ENCODE assay signal across 23 cellular contexts in genomic region chr4:137740192-137740591, GRCh38.
DNase-seq lines count a peak whose midpoint lies in the region; ATAC-seq, FAIRE-seq and TF ChIP-seq lines count a peak whose summit lies in the region.
"Had no signal": no experiment of that assay in that cellular context is flagged by ENCODE, and none has a peak within 500 bp of the region (broad histone marks: within the 10 kb centered on the region; RNA-seq: fewer than 3 reads in every experiment).

No MANE protein-coding gene starts in this region.

- no peaks in the 10 kb centered on the region for H3K4me1 ChIP-seq in astrocyte (ENCODE audit: insufficient read depth, low read length)
- H3K4me1 ChIP-seq in endodermal cell (ENCODE audit: control insufficient read depth, insufficient read depth, low read length) = no peaks in the 10 kb centered on the region
- no peaks in the 10 kb centered on the region for H3K4me1 ChIP-seq in right cardiac atrium (ENCODE audit: control insufficient read depth, insufficient read depth, low read length)

- no peak overlapping the region for H3K4me3 Mint-ChIP-seq in astrocyte (ENCODE audit: unreplicated experiment)
- H3K4me3 Mint-ChIP-seq in endodermal cell = no peak overlapping the region
- H3K4me3 Mint-ChIP-seq: CD8-positive, alpha-beta T cell; IgD-negative memory B cell had no signal

- DNase-seq in SIG-M5 treated with dmso at 0.1 percent for 504 hours (lab: John Stamatoyannopoulos, UW; ENCODE audit: unreplicated experiment) (peak; percentile 3), SIG-M5 (lab: John Stamatoyannopoulos, UW) (no peak), astrocyte (ENCODE audit: low read depth) (no peak), iris pigment epithelial cell (ENCODE audit: low read depth) (peak; percentile 46), endodermal cell (no peak), right cardiac atrium (no peak), GM20000 (ENCODE audit: low spot score) (no peak)
- DNase-seq: 8988T; AML-193; C1 segment of cervical spinal cord; CD8-positive, alpha-beta T cell; DND-41; NCI-H1092; NCI-H1436; NCI-H187 treated with DMSO at 0.1 percent for 48 hours; NCI-H2107; NCI-H446 treated with DMSO at 0.1 percent for 48 hours; NCI-H526 treated with DMSO at 0.1 percent for 48 hours had no signal

- H4K20me1 ChIP-seq in astrocyte (ENCODE audit: insufficient read depth, low read length) = no peaks in the 10 kb centered on the region

- peak; percentile 81 for FAIRE-seq in astrocyte (lab: Jason Lieb, UNC)
- FAIRE-seq: GM12892, H1 had no signal

- H3K36me3 ChIP-seq in astrocyte (ENCODE audit: insufficient read depth, low read length) (no peaks in the 10 kb centered on the region), endodermal cell (ENCODE audit: control insufficient read depth, insufficient read depth, low read length) (no peaks in the 10 kb centered on the region)

- H3K4me3 ChIP-seq in astrocyte (ENCODE audit: insufficient read depth, low read depth, low read length) (no peak overlapping the region), endodermal cell (ENCODE audit: low read length) (no peak overlapping the region), right cardiac atrium (ENCODE audit: low read length) (no peak overlapping the region)

- TF ChIP-seq CTCF in astrocyte (IDR thresholded peaks at IDR 0.05; ENCODE audit: insufficient read depth, low read depth, low read length) (no peak), endodermal cell (conservative IDR thresholded peaks at IDR 0.05) (no peak), GM20000 (IDR thresholded peaks at IDR 0.05; ENCODE audit: extremely low read depth, missing control alignments) (no peak)

- no peaks in the 10 kb centered on the region for H3K27me3 Mint-ChIP-seq in astrocyte (ENCODE audit: low read depth, unreplicated experiment)
- no peaks in the 10 kb centered on the region for H3K27me3 Mint-ChIP-seq in endodermal cell (ENCODE audit: insufficient read depth)
- H3K27me3 Mint-ChIP-seq: IgD-negative memory B cell had no signal

- intact Hi-C loops in right cardiac atrium (cut with DNase I) = no loop called here

- no peak overlapping the region for H3K4me2 ChIP-seq in astrocyte (ENCODE audit: low read length)

- peak overlapping the region; percentile 67 for H3K27ac Mint-ChIP-seq in astrocyte (ENCODE audit: unreplicated experiment)
- H3K27ac Mint-ChIP-seq in endodermal cell = no peak overlapping the region
- H3K27ac Mint-ChIP-seq: CD8-positive, alpha-beta T cell; IgD-negative memory B cell had no signal

- H3K4me1 Mint-ChIP-seq in astrocyte (ENCODE audit: low read depth, unreplicated experiment) = peaks cover 12% of the 10 kb centered on the region
- no peaks in the 10 kb centered on the region for H3K4me1 Mint-ChIP-seq in endodermal cell
- H3K4me1 Mint-ChIP-seq: IgD-negative memory B cell had no signal

- H3K27me3 ChIP-seq in astrocyte (ENCODE audit: insufficient read depth, low read length) (no peaks in the 10 kb centered on the region), endodermal cell (ENCODE audit: control insufficient read depth, insufficient read depth, low read length, poor library complexity, severe bottlenecking) (no peaks in the 10 kb centered on the region), right cardiac atrium (ENCODE audit: control insufficient read depth, insufficient read depth) (no peaks in the 10 kb centered on the region)

- no peaks in the 10 kb centered on the region for H3K9me3 ChIP-seq in astrocyte (ENCODE audit: insufficient read depth, low read depth, low read length)
- no peaks in the 10 kb centered on the region for H3K9me3 ChIP-seq in endodermal cell (ENCODE audit: control insufficient read depth, low read length)
- no peaks in the 10 kb centered on the region for H3K9me3 ChIP-seq in right cardiac atrium (ENCODE audit: control insufficient read depth, low read length)

- H3K9me3 Mint-ChIP-seq in astrocyte (ENCODE audit: unreplicated experiment) = peaks cover 4% of the 10 kb centered on the region
- H3K9me3 Mint-ChIP-seq in endodermal cell = no peaks in the 10 kb centered on the region
- H3K9me3 Mint-ChIP-seq: IgD-negative memory B cell had no signal

- no peak overlapping the region for H3K9ac ChIP-seq in astrocyte (ENCODE audit: low read length)
- no peak overlapping the region for H3K9ac ChIP-seq in endodermal cell (ENCODE audit: extremely low read depth, low read length, poor library complexity, severe bottlenecking)

- H3K79me2 ChIP-seq in astrocyte (ENCODE audit: insufficient read depth, low read length) = no peaks in the 10 kb centered on the region

- H3K36me3 Mint-ChIP-seq in astrocyte (ENCODE audit: low read depth, unreplicated experiment) (no peaks in the 10 kb centered on the region), endodermal cell (ENCODE audit: low read depth) (no peaks in the 10 kb centered on the region)
- H3K36me3 Mint-ChIP-seq: CD8-positive, alpha-beta T cell; IgD-negative memory B cell had no signal

- H3K27ac ChIP-seq in astrocyte (ENCODE audit: low read depth, low read length) (no peak overlapping the region), endodermal cell (ENCODE audit: low read depth, low read length) (no peak overlapping the region), right cardiac atrium (ENCODE audit: low read length) (no peak overlapping the region)

- no peak for ATAC-seq in right cardiac atrium
- ATAC-seq: CD8-positive, alpha-beta T cell; HCT116; Right ventricle myocardium inferior had no signal

- WGBS in endodermal cell (ENCODE audit: insufficient coverage in 1 of 2, insufficient read length in 1 of 2), 2 experiments = 95% methylated on average over 1 of the region's 1 CpG; no CpG with 5 or more reads in 1 of the 2 experiments
- 65% methylated on average over 1 of the region's 1 CpG for WGBS in right cardiac atrium

- H2AFZ ChIP-seq in astrocyte (ENCODE audit: low read depth, low read length) = no peak overlapping the region

Comparison
In these comparisons a context has a peak if more than half of its experiments do, and no peak if none do; other contexts are left out.
1. DNase-seq: peak in SIG-M5 treated with dmso at 0.1 percent for 504 hours (single experiment) and iris pigment epithelial cell (single experiment); none in SIG-M5 (single experiment), astrocyte (single experiment), endodermal cell (single experiment), right cardiac atrium (0 of 3) and GM20000 (single experiment).